ENCODE assay signal across 8 cellular contexts in the genomic region with DNA sequence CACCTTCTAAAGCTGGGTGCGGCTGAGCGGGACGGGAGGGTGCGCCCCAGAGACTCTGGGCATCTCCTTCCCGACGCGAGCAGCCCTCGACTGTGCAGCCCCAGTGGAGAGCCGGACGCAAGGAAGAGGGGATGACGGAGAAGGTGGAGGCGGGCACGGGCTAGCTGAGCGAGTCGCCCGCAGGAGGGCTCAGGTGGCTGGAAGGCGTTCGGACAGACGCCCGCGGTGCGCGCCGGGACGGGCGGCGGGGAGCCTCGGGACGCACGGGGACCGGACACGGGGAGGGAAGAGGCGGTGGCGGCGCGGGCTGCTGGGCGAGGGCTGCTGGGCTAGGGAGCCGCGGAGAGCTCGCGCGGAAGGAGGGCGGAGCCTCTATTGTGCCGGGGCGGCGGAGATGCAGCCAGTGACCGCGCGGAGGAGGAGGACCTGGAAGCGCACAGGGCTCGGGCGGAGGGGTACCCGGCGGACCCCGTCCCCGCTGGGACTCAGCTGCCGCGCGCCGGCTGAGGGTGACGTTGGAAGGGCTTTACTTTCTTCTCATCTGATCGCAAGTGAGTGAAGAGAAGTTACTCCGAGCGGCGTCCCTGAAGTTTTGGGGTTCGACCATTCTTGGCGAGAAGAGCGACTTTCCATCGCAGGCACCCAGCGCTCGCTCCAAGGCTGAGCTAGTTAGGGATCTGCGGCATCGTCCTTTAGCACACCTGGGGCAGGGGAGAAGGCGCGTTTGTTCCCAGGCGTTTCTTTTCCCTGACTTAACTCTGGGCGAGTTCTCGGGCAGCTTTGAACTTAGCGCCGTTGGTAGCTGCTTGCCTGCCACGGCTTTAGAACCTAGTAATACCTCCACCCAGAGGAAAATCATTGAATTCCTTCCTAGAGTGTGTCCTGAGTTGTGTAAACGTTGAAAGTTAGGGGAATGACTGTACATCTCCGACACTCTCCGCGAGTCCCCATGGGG. TPM values are rescaled to one million over a fixed set of nuclear protein-coding genes. Genes with fewer than 3 reads are reported as not detected.
DNase-seq lines count a peak whose midpoint lies in the region; ATAC-seq and TF ChIP-seq lines count a peak whose summit lies in the region.

A gene (minus strand): TSS at position 323 of the 955 bp plus-strand sequence. CDS start 439 bp downstream, outside the sequence.

- no peak for TF ChIP-seq CTCF in GM10248 (IDR thresholded peaks at IDR 0.05; ENCODE audit: control extremely low read depth, extremely low read depth, low read depth, missing control alignments)
- no peak for TF ChIP-seq CTCF in mucosa of descending colon (IDR thresholded peaks at IDR 0.05)

- no peaks in the 10 kb centered on the region for H3K9me3 ChIP-seq in mucosa of descending colon

- H3K36me3 ChIP-seq in mucosa of descending colon (ENCODE audit: low read depth), result no peaks in the 10 kb centered on the region

- POLR2A ChIA-PET in GM10248 (lab: Yijun Ruan, JAX), result no interaction called here

- no peaks in the 10 kb centered on the region for H3K4me1 ChIP-seq in mucosa of descending colon (ENCODE audit: low read depth)

- peaks cover 3 to 8% of the 10 kb centered on the region in 2 donors for H3K9me3 Mint-ChIP-seq in stimulated activated naive B cell treated with anti-CD40 and anti-IgM and Interleukin-4, amounts not matched to agents 10 μg/mL and 1 μg/mL and 100 μg/mL, for 72 hours

- peaks cover 49 to 53% of the 10 kb centered on the region in 2 donors for H3K27me3 Mint-ChIP-seq in stimulated activated naive B cell treated with anti-CD40 and anti-IgM and Interleukin-4, amounts not matched to agents 10 μg/mL and 1 μg/mL and 100 μg/mL, for 72 hours

- ATAC-seq in HG03139 (IDR thresholded peaks at IDR 0.05; ENCODE audit: unreplicated experiment) (peak; percentile 63), esophagus mucosa (peak; percentile 79), mucosa of descending colon (peak; percentile 91), GM19467 (IDR thresholded peaks at IDR 0.05; ENCODE audit: unreplicated experiment) (no peak)
- peak; percentile 70 to 72 for ATAC-seq in stimulated activated naive B cell treated with anti-CD40 and anti-IgM and Interleukin-4, amounts not matched to agents 10 μg/mL and 1 μg/mL and 100 μg/mL, for 72 hours (replicated peaks)

- H3K4me1 Mint-ChIP-seq in stimulated activated naive B cell treated with anti-CD40 and anti-IgM and Interleukin-4, amounts not matched to agents 10 μg/mL and 1 μg/mL and 100 μg/mL, for 72 hours, result peaks cover 9 to 15% of the 10 kb centered on the region in 2 donors

- CTCF ChIA-PET in GM10248 (lab: Yijun Ruan, JAX), result interaction anchor here (1.1 to 2.2 kb wide), 5 partner anchors 11 to 232 kb away, joined by 3 to 12 read pairs (median 5); no protein-coding TSS in a partner anchor

- H3K27ac Mint-ChIP-seq in stimulated activated naive B cell treated with anti-CD40 and anti-IgM and Interleukin-4, amounts not matched to agents 10 μg/mL and 1 μg/mL and 100 μg/mL, for 72 hours, result no peak within 1 kb of the TSS

- intact Hi-C loops in mucosa of descending colon (cut with DNase I, micrococcal nuclease), result loop anchor here in 1 of 2 donors (5.0 to 10.0 kb wide), 2 partner anchors 49 to 232 kb away; no protein-coding TSS in a partner anchor

- H3K4me3 ChIP-seq in mucosa of descending colon, result no peak within 1 kb of the TSS

- H3K36me3 Mint-ChIP-seq in stimulated activated naive B cell treated with anti-CD40 and anti-IgM and Interleukin-4, amounts not matched to agents 10 μg/mL and 1 μg/mL and 100 μg/mL, for 72 hours, result no peaks in the 10 kb centered on the region

- peak within 1 kb of the TSS; percentile 78 to 79 for H3K4me3 Mint-ChIP-seq in stimulated activated naive B cell treated with anti-CD40 and anti-IgM and Interleukin-4, amounts not matched to agents 10 μg/mL and 1 μg/mL and 100 μg/mL, for 72 hours

- DNase-seq in GM10248 (ENCODE audit: extremely low spot score), result peak; percentile 58
- DNase-seq in NOMO-1 treated with DMSO at 0.1 percent for 48 hours (lab: John Stamatoyannopoulos, UW; ENCODE audit: unreplicated experiment), result peak; percentile 65
- DNase-seq in activated T-cell treated with anti-CD3 and anti-CD28 coated beads for 48 hours (ENCODE audit: low read depth), result peak; percentile 44
- peak; percentile 65 to 75 (median 70) for DNase-seq in mucosa of descending colon
- peak; percentile 16 for DNase-seq in stimulated activated naive B cell treated with anti-CD40 and anti-IgM and Interleukin-4, amounts not matched to agents 10 μg/mL and 1 μg/mL and 100 μg/mL, for 72 hours

RNA-seq across cellular contexts. Expression of the gene that starts here (rescaled TPM):
- total RNA-seq in esophagus mucosa, result 0.72 TPM
- 10 to 100 TPM in 1 of 3 donors, 1 to 10 TPM in 2; 1.4 to 29.6 (median 5.0) TPM for total RNA-seq in mucosa of descending colon

Comparison
In these comparisons a context has a peak if more than half of its experiments do, and no peak if none do; other contexts are left out.
1. Peak in ATAC-seq in esophagus mucosa; RNA of the gene not detected or under 1 TPM.
2. DNase-seq: peak in every context shown above with its lines; median percentile 70 in mucosa of descending colon; 65 in NOMO-1 treated with DMSO at 0.1 percent for 48 hours; 58 in GM10248; 44 in activated T-cell treated with anti-CD3 and anti-CD28 coated beads for 48 hours; 16 in stimulated activated naive B cell treated with anti-CD40 and anti-IgM and Interleukin-4, amounts not matched to agents 10 μg/mL and 1 μg/mL and 100 μg/mL, for 72 hours.